In genomic region chr12:114676142-114676741, GRCh38 we compare ENCODE assay signal across 19 cellular contexts. TPM values are rescaled to one million over a fixed set of nuclear protein-coding genes. Genes with fewer than 3 reads are reported as not detected.
DNase-seq lines count a peak whose midpoint lies in the region; ATAC-seq and TF ChIP-seq lines count a peak whose summit lies in the region.
"Had no signal": no experiment of that assay in that cellular context is flagged by ENCODE, and none has a peak within 500 bp of the region (broad histone marks: within the 10 kb centered on the region; RNA-seq: fewer than 3 reads in every experiment).

No MANE protein-coding gene starts in this region.

- H3F3A ChIP-seq in neural progenitor cell (ENCODE audit: low read depth) = peaks cover 21% of the 10 kb centered on the region

- H3K9me3 Mint-ChIP-seq in neural progenitor cell = peaks cover 6% of the 10 kb centered on the region
- H3K9me3 Mint-ChIP-seq in T-helper 2 cell treated with Interferon-gamma antibody and Interleukin-4, amounts not matched to agents 5 μg/mL and 100 μg/mL, for 36 hours = no peaks in the 10 kb centered on the region
- H3K9me3 Mint-ChIP-seq: stimulated activated memory B cell treated with anti-CD40 and anti-IgM and Interleukin-4, amounts not matched to agents 10 μg/mL and 1 μg/mL and 100 μg/mL, for 72 hours had no signal

- peak overlapping the region; percentile 91 for H3K4me3 ChIP-seq in BE2C (ENCODE audit: low read depth, low read length)
- H3K4me3 ChIP-seq in LNCaP clone FGC (ENCODE audit: low read depth, low read length) = peak overlapping the region; percentile 93
- peak overlapping the region; percentile 62 to 92 for H3K4me3 ChIP-seq in foreskin fibroblast (ENCODE audit: low read depth in 1 of 2, low read length in 2 of 2)
- H3K4me3 ChIP-seq in neural progenitor cell = no peak overlapping the region
- H3K4me3 ChIP-seq: tibial artery had no signal

- H3K4me2 ChIP-seq in neural progenitor cell = no peak overlapping the region

- no peaks in the 10 kb centered on the region for H3K79me2 ChIP-seq in neural progenitor cell (ENCODE audit: low read depth)

- H3K27me3 ChIP-seq in BE2C (no peaks in the 10 kb centered on the region), neural progenitor cell (peaks cover 100% of the 10 kb centered on the region)
- H3K27me3 ChIP-seq: tibial artery had no signal

- peaks cover 5% of the 10 kb centered on the region for H3K4me1 Mint-ChIP-seq in neural progenitor cell
- no peaks in the 10 kb centered on the region for H3K4me1 Mint-ChIP-seq in T-helper 2 cell treated with Interferon-gamma antibody and Interleukin-4, amounts not matched to agents 5 μg/mL and 100 μg/mL, for 36 hours (ENCODE audit: low read depth)
- H3K4me1 Mint-ChIP-seq: stimulated activated memory B cell treated with anti-CD40 and anti-IgM and Interleukin-4, amounts not matched to agents 10 μg/mL and 1 μg/mL and 100 μg/mL, for 72 hours had no signal

- peaks cover 94% of the 10 kb centered on the region for H3K27me3 Mint-ChIP-seq in neural progenitor cell (ENCODE audit: insufficient read depth, low read depth)
- H3K27me3 Mint-ChIP-seq in T-helper 2 cell treated with Interferon-gamma antibody and Interleukin-4, amounts not matched to agents 5 μg/mL and 100 μg/mL, for 36 hours (ENCODE audit: low read depth) = peaks cover 68% of the 10 kb centered on the region

- H3K4me1 ChIP-seq in BE2C = peaks cover 23% of the 10 kb centered on the region
- peaks cover 8% of the 10 kb centered on the region for H3K4me1 ChIP-seq in neural progenitor cell
- H3K4me1 ChIP-seq: tibial artery had no signal

- no peak overlapping the region for H3K27ac ChIP-seq in neural progenitor cell
- H3K27ac ChIP-seq: tibial artery had no signal

- H3K9me3 ChIP-seq in BE2C (no peaks in the 10 kb centered on the region), neural progenitor cell (ENCODE audit: low read depth) (no peaks in the 10 kb centered on the region)
- H3K9me3 ChIP-seq: tibial artery had no signal

- no peak overlapping the region for H3K27ac Mint-ChIP-seq in neural progenitor cell
- H3K27ac Mint-ChIP-seq in T-helper 2 cell treated with Interferon-gamma antibody and Interleukin-4, amounts not matched to agents 5 μg/mL and 100 μg/mL, for 36 hours = no peak overlapping the region
- H3K27ac Mint-ChIP-seq: CD8-positive, alpha-beta memory T cell; naive thymus-derived CD4-positive, alpha-beta T cell; progenitor cell of endocrine pancreas; stimulated activated memory B cell treated with anti-CD40 and anti-IgM and Interleukin-4, amounts not matched to agents 10 μg/mL and 1 μg/mL and 100 μg/mL, for 72 hours had no signal

- H3K9ac ChIP-seq in neural progenitor cell = no peak overlapping the region

- no peak for TF ChIP-seq CTCF in BE2C (IDR thresholded peaks at IDR 0.05; ENCODE audit: low read depth, low read length)
- TF ChIP-seq CTCF in LNCaP clone FGC (IDR thresholded peaks at IDR 0.05; ENCODE audit: control insufficient read depth, extremely low read depth, insufficient read depth) = no peak
- no peak for TF ChIP-seq CTCF in foreskin fibroblast (IDR thresholded peaks at IDR 0.05; ENCODE audit: low read depth, low read length)
- TF ChIP-seq CTCF in neural progenitor cell (IDR thresholded peaks at IDR 0.05) = no peak

- no peak overlapping the region for H2AFZ ChIP-seq in neural progenitor cell (replicated peaks)

- H3K36me3 ChIP-seq in BE2C (peaks cover 96% of the 10 kb centered on the region), neural progenitor cell (no peaks in the 10 kb centered on the region)

- no peak overlapping the region for H3K4me3 Mint-ChIP-seq in neural progenitor cell
- no peak overlapping the region for H3K4me3 Mint-ChIP-seq in T-helper 2 cell treated with Interferon-gamma antibody and Interleukin-4, amounts not matched to agents 5 μg/mL and 100 μg/mL, for 36 hours
- H3K4me3 Mint-ChIP-seq: CD8-positive, alpha-beta memory T cell; naive thymus-derived CD4-positive, alpha-beta T cell; stimulated activated memory B cell treated with anti-CD40 and anti-IgM and Interleukin-4, amounts not matched to agents 10 μg/mL and 1 μg/mL and 100 μg/mL, for 72 hours had no signal

- no peaks in the 10 kb centered on the region for H3K36me3 Mint-ChIP-seq in neural progenitor cell
- no peaks in the 10 kb centered on the region for H3K36me3 Mint-ChIP-seq in T-helper 2 cell treated with Interferon-gamma antibody and Interleukin-4, amounts not matched to agents 5 μg/mL and 100 μg/mL, for 36 hours (ENCODE audit: low read depth)
- H3K36me3 Mint-ChIP-seq: CD8-positive, alpha-beta memory T cell; stimulated activated memory B cell treated with anti-CD40 and anti-IgM and Interleukin-4, amounts not matched to agents 10 μg/mL and 1 μg/mL and 100 μg/mL, for 72 hours had no signal

- ATAC-seq in HG03025 (IDR thresholded peaks at IDR 0.05; ENCODE audit: low FRiP score, unreplicated experiment) = no peak
- ATAC-seq in HG02571 (IDR thresholded peaks at IDR 0.05; ENCODE audit: unreplicated experiment) = no peak
- ATAC-seq: naive thymus-derived CD4-positive, alpha-beta T cell; stimulated activated memory B cell treated with anti-CD40 and anti-IgM and Interleukin-4, amounts not matched to agents 10 μg/mL and 1 μg/mL and 100 μg/mL, for 72 hours had no signal

- H4K20me1 ChIP-seq in neural progenitor cell (ENCODE audit: low read depth) = peaks cover 98% of the 10 kb centered on the region

- DNase-seq in BE2C (no peak), LNCaP clone FGC (ENCODE audit: low read depth) (no peak), foreskin fibroblast (peak in 1 of 2 donors; percentile 56), neural progenitor cell (ENCODE audit: low spot score) (peak; percentile 15), NCI-H2171 treated with DMSO at 0.1 percent for 48 hours (lab: John Stamatoyannopoulos, UW) (no peak)
- no peak for DNase-seq in T-helper 2 cell treated with Interferon-gamma antibody and Interleukin-4, amounts not matched to agents 5 μg/mL and 100 μg/mL, for 36 hours (ENCODE audit: low spot score)
- DNase-seq: CD8-positive, alpha-beta memory T cell; effector CD8-positive, alpha-beta T cell; MM.1S; naive thymus-derived CD4-positive, alpha-beta T cell; NCI-H187 treated with DMSO at 0.1 percent for 48 hours; NCI-H446; Right ventricle myocardium superior; tibial artery had no signal

RNA-seq across cellular contexts. Expression of gene TBX3, which starts 7.7 kb away (rescaled TPM):
- 60.5 TPM for polyA plus RNA-seq in BE2C (2012; ENCODE audit: insufficient read depth, insufficient read length, low read depth)
- total RNA-seq in neural progenitor cell (ENCODE audit: low replicate concordance) = not detected in 2 replicates
- total RNA-seq: CD8-positive, alpha-beta memory T cell; naive thymus-derived CD4-positive, alpha-beta T cell; T-helper 1 cell treated with Interleukin-12 subunit alpha and Interleukin-12 subunit beta and Interleukin-4 antibody, amounts not matched to agents 30 ng/mL and 1 ng/mL, for 36 hours had no signal
- polyA plus RNA-seq: CD8-positive, alpha-beta memory T cell; naive thymus-derived CD4-positive, alpha-beta T cell had no signal
